In genomic region chr7:133770863-133771492, GRCh38 we compare ENCODE assay signal across 1 cellular context.
TF ChIP-seq lines count a peak whose summit lies in the region.

No MANE protein-coding gene starts in this region.

TF ChIP-seq in GM23338, 12 proteins besides CTCF, POLR2A, EP300 and RAD21:
- TF ChIP-seq ZNF462 (CRISPR knock-in tag; IDR thresholded peaks at IDR 0.05) = no peak
- TF ChIP-seq ETS1 (IDR thresholded peaks at IDR 0.05) = no peak
- TF ChIP-seq NANOG (IDR thresholded peaks at IDR 0.05; ENCODE audit: borderline replicate concordance) = no peak
- TF ChIP-seq EZH2 (IDR thresholded peaks at IDR 0.05; ENCODE audit: low read depth, unreplicated experiment) = no peak
- no peak for TF ChIP-seq ZNF331 (CRISPR knock-in tag; IDR thresholded peaks at IDR 0.05; ENCODE audit: low read depth)
- TF ChIP-seq REST (IDR thresholded peaks at IDR 0.05; ENCODE audit: unreplicated experiment) = no peak
- TF ChIP-seq ZNF114 (CRISPR knock-in tag; IDR thresholded peaks at IDR 0.05) = no peak
- no peak for TF ChIP-seq JUNB (IDR thresholded peaks at IDR 0.05; ENCODE audit: unreplicated experiment)
- no peak for TF ChIP-seq STAT1 (IDR thresholded peaks at IDR 0.05; ENCODE audit: unreplicated experiment)
- no peak for TF ChIP-seq EZH2phosphoT487 (IDR thresholded peaks at IDR 0.05; ENCODE audit: unreplicated experiment)
- TF ChIP-seq POLR2AphosphoS5 (IDR thresholded peaks at IDR 0.05; ENCODE audit: low read depth) = no peak
- TF ChIP-seq CREB1 (CRISPR knock-in tag; IDR thresholded peaks at IDR 0.05; ENCODE audit: low read depth) = no peak
